14 cellular contexts compared by ENCODE assay signal in the genomic region with DNA sequence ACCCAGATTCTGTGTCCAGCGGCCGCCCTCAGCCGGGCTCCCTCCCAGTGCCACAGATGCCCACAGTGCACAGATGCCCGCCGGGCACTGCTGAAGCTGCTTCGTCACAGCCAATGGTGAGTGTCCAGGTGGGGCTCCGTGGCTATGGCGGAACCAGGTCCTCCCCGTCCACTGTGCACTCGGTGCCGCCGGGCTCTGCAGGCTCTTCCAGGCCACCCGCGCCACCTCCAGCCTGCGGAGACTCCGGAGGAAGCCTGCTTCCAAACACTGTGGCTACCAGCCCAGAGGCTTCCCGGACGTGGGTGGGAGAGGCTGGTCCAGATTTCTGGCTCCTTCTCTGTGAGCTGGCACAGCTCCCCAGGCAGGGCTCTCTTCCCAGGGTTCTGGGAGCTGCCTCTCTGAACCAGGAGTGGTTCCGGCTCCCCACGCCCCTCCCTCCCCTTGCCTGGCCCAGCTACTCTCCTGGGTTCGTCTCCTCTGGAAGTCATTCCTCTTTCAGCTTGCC.
A peak's percentile ranks its signal among the peaks of the same experiment; 100 is the strongest.
DNase-seq lines count a peak whose midpoint lies in the region; ATAC-seq lines count a peak whose summit lies in the region.
"Had no signal": no experiment of that assay in that cellular context is flagged by ENCODE, and none has a peak within 500 bp of the region (broad histone marks: within the 10 kb centered on the region; RNA-seq: fewer than 3 reads in every experiment).

No MANE protein-coding gene starts in this region.

- H3K4me1 ChIP-seq in NT2/D1 (ENCODE audit: insufficient read depth, insufficient read length) = peaks cover 26% of the 10 kb centered on the region

- H3K9ac ChIP-seq in NT2/D1 (ENCODE audit: insufficient read length, low read depth) = peak overlapping the region; percentile 26

- H3K27me3 ChIP-seq in NT2/D1 (ENCODE audit: insufficient read depth, insufficient read length) = peaks cover 41% of the 10 kb centered on the region

- ATAC-seq in HG02610 (IDR thresholded peaks at IDR 0.05; ENCODE audit: unreplicated experiment) = no peak

- no peak for DNase-seq in NT2/D1 (ENCODE audit: low read depth, low spot score)
- DNase-seq in fibroblast of peridontal ligament (ENCODE audit: extremely low read depth) = peak; percentile 68
- DNase-seq in midbrain (lab: John Stamatoyannopoulos, UW) = peak; percentile 56
- peak; percentile 63 for DNase-seq in superior temporal gyrus (ENCODE audit: extremely low spot score)
- DNase-seq in T-helper 9 cell = no peak
- no peak for DNase-seq in stimulated activated CD4-positive, alpha-beta T cell treated with anti-CD3 and anti-CD28 coated beads, Interleukin-2, amount 100 ng/mL, for 48 hours
- no peak for DNase-seq in NCI-H82 treated with DMSO at 0.1 percent for 48 hours (lab: John Stamatoyannopoulos, UW; ENCODE audit: unreplicated experiment)
- DNase-seq: activated naive CD8-positive, alpha-beta T cell treated with anti-CD3 and anti-CD28 coated beads for 36 hours; kidney; NCI-H2171; small intestine had no signal

- H3K36me3 ChIP-seq in NT2/D1 (ENCODE audit: insufficient read depth, insufficient read length, low read length) = peaks cover 11% of the 10 kb centered on the region

- H3K4me3 ChIP-seq in NT2/D1 (ENCODE audit: insufficient read length, low read depth) = no peak overlapping the region
- H3K4me3 ChIP-seq: coronary artery, SK-N-MC had no signal

- H3K9me3 ChIP-seq in NT2/D1 (ENCODE audit: insufficient read depth, low read length) = no peaks in the 10 kb centered on the region

Comparison
In these comparisons a context has a peak if more than half of its experiments do, and no peak if none do; other contexts are left out.
1. DNase-seq: peak in fibroblast of peridontal ligament (single experiment), midbrain (single experiment) and superior temporal gyrus (single experiment); none in NT2/D1 (single experiment), T-helper 9 cell (single experiment), stimulated activated CD4-positive, alpha-beta T cell treated with anti-CD3 and anti-CD28 coated beads, Interleukin-2, amount 100 ng/mL, for 48 hours (0 of 2) and NCI-H82 treated with DMSO at 0.1 percent for 48 hours (single experiment).